In the genomic region with DNA sequence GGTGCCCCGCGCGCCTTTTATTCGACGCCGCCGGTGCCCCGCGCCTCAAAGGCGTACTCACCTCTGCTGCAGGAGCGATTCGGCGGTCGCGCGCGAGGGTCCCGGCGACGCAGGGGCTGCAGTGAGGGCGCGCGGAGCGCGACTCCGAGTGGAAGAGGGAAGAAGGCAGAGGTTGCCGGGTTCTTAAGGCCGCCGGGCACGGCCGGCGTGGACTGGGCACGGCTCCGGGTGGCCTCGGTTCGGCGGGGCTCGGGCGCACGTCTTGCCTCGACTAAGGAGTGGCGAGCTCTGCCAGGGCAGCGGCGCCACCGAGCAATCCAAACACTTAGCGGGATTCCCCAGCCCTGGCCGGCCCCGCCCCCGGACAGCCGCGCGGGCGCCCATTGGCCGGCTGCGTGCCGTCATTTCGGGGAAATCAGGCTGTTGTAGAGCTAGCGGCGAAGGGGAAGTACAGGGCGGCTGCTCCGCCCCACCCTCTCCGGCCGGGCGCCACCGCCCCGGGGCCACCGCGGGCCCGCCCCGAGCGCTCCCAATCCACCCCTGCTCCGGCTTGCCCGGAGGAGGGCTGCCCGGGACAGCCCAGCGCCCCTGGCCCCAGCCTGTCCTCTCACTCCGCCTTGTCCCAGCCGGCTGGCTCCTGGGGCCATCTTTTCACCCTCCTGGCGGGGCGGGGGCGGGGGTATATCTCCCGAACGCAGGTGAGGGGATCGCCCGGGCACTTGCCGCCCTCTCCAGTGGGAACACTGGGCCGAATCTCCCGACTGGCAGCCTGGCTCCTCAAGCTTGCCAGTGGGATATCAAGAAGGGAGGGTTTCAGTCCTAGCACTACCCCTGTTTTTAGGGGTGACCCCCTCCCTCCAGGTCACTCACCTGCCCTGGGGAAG, we compare ENCODE assay signal across 1 cellular context.
TF ChIP-seq lines count a peak whose summit lies in the region.

Gene IRF1 (minus strand): TSS at position 290 of the 884 bp plus-strand sequence. CDS start 1,295 bp downstream, outside the sequence.

TF ChIP-seq in SK-N-SH, 30 proteins besides CTCF, POLR2A, EP300 and RAD21 (continued from another document):
- TF ChIP-seq TEAD4 (IDR thresholded peaks at IDR 0.05; ENCODE audit: borderline replicate concordance, insufficient read depth) = no peak
- no peak for TF ChIP-seq NRF1 (IDR thresholded peaks at IDR 0.05; ENCODE audit: low read depth, low read length)
- no peak for TF ChIP-seq FOXJ3 (CRISPR knock-in tag; IDR thresholded peaks at IDR 0.05)
- 0 out of 2 replicates have a peak, but pooled peaks have one; percentile 58 for TF ChIP-seq MAX (IDR thresholded peaks at IDR 0.05; ENCODE audit: low read depth)
- TF ChIP-seq TCF12 (IDR thresholded peaks at IDR 0.05) = no peak; the same call in 1 of the 2 replicates
- TF ChIP-seq FOSL2 (IDR thresholded peaks at IDR 0.05; ENCODE audit: borderline replicate concordance, low read depth) = no peak; the same call in 1 of the 2 replicates
- TF ChIP-seq MXI1 (IDR thresholded peaks at IDR 0.05; ENCODE audit: low read depth, low read length) = peak; percentile 71
- TF ChIP-seq MEF2A (IDR thresholded peaks at IDR 0.05; ENCODE audit: borderline replicate concordance, low read depth) = no peak
- TF ChIP-seq, protein P1, sequence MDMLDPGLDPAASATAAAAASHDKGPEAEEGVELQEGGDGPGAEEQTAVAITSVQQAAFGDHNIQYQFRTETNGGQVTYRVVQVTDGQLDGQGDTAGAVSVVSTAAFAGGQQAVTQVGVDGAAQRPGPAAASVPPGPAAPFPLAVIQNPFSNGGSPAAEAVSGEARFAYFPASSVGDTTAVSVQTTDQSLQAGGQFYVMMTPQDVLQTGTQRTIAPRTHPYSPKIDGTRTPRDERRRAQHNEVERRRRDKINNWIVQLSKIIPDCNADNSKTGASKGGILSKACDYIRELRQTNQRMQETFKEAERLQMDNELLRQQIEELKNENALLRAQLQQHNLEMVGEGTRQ (IDR thresholded peaks at IDR 0.05; ENCODE audit: borderline replicate concordance, low read depth, low read length) = no peak
- TF ChIP-seq GABPA (IDR thresholded peaks at IDR 0.05; ENCODE audit: low read depth) = no peak
- TF ChIP-seq NFIC (IDR thresholded peaks at IDR 0.05; ENCODE audit: borderline replicate concordance) = peak; percentile 57; the same call in 1 of the 2 replicates
- no peak for TF ChIP-seq SMC3 (IDR thresholded peaks at IDR 0.05; ENCODE audit: low read depth, low read length)
- TF ChIP-seq FOXM1 (IDR thresholded peaks at IDR 0.05; ENCODE audit: low read depth) = no peak
- TF ChIP-seq RCOR1 (IDR thresholded peaks at IDR 0.05; ENCODE audit: low read length) = no peak
- peak; percentile 10; the same call in 1 of the 2 replicates for TF ChIP-seq ELF1 (IDR thresholded peaks at IDR 0.05)
- TF ChIP-seq EZH2phosphoT487 (IDR thresholded peaks at IDR 0.05; ENCODE audit: borderline replicate concordance, low read depth) = no peak
- peak; percentile 56; the same call in 1 of the 2 replicates for TF ChIP-seq USF1 (IDR thresholded peaks at IDR 0.05; ENCODE audit: borderline replicate concordance, low read depth)
- no peak for TF ChIP-seq JUND (IDR thresholded peaks at IDR 0.05)
- peak; percentile 88 for TF ChIP-seq TAF1 (IDR thresholded peaks at IDR 0.05; ENCODE audit: borderline replicate concordance, low read depth, low read length)
- no peak for TF ChIP-seq CHD2 (IDR thresholded peaks at IDR 0.05; ENCODE audit: low read length, partially characterized antibody)
- TF ChIP-seq RFX5 (IDR thresholded peaks at IDR 0.05; ENCODE audit: low read length) = no peak
- no peak for TF ChIP-seq RXRA (IDR thresholded peaks at IDR 0.05; ENCODE audit: borderline replicate concordance, low read depth)
- TF ChIP-seq IRF3 (IDR thresholded peaks at IDR 0.05; ENCODE audit: low read depth, low read length) = 0 out of 2 replicates have a peak, but pooled peaks have one; percentile 10
- TF ChIP-seq YY1 (IDR thresholded peaks at IDR 0.05; ENCODE audit: low read depth) = peak; percentile 22; the same call in 1 of the 2 replicates
- TF ChIP-seq SIN3A (IDR thresholded peaks at IDR 0.05; ENCODE audit: borderline replicate concordance, low read depth, low read length) = peak; percentile 84; the same call in 1 of the 2 replicates
